24 cellular contexts compared by ENCODE assay signal in the genomic region with DNA sequence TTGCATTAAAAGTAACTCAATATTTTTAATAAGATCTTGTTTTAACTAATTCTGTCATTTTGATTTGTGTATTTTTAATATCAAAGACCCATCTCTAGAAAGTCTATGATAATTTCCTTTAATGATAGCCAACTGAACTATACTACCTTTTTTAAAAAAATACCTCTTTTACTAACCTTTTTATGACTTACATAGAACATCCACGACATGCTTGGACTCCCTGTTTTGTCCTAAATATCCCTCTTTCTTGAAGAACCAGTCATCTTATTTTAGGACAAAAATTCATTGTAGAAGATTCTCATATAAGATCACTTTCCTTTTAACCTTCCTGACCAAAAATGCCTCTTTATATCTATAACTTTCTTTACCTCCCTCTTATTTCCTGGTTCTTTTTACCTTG.
DNase-seq lines count a peak whose midpoint lies in the region; FAIRE-seq and TF ChIP-seq lines count a peak whose summit lies in the region.
"Had no signal": no experiment of that assay in that cellular context is flagged by ENCODE, and none has a peak within 500 bp of the region (broad histone marks: within the 10 kb centered on the region; RNA-seq: fewer than 3 reads in every experiment).

No MANE protein-coding gene starts in this region.

- peak; percentile 19 for DNase-seq in Caki2 (ENCODE audit: low read depth)
- DNase-seq in Jurkat, Clone E6-1 (ENCODE audit: low read depth, low spot score), result peak; percentile 35
- DNase-seq in RPMI8226, result peak; percentile 7
- DNase-seq in frontal cortex (ENCODE audit: low spot score in 2 of 2), result no peak
- DNase-seq in AG08396 (ENCODE audit: low spot score), result no peak
- no peak for DNase-seq in spleen
- DNase-seq in immature natural killer cell, result no peak
- DNase-seq in kidney, result no peak
- DNase-seq: activated CD4-positive, CD25-positive, alpha-beta regulatory T cell; activated CD8-positive, alpha-beta T cell treated with anti-CD3 and anti-CD28 coated beads for 36 hours; activated naive CD4-positive, alpha-beta T cell; amniotic stem cell; CD8-positive, alpha-beta T cell; left colon; NCI-H774; nephron progenitor cell; Peyer's patch; stimulated activated CD4-positive, alpha-beta T cell treated with anti-CD3 and anti-CD28 coated beads, Interleukin-1b, Interleukin-23, amount 100 ng/mL, for 48 hours; stimulated activated naive CD4-positive, alpha-beta T cell; tibial artery had no signal

- H3K4me1 ChIP-seq in spleen (no peaks in the 10 kb centered on the region), kidney (ENCODE audit: control insufficient read depth in 1 of 2, insufficient read depth in 1 of 2, low read depth in 1 of 2, low read length in 2 of 2) (no peaks in the 10 kb centered on the region)
- H3K4me1 ChIP-seq: foreskin keratinocyte, HAP-1, Peyer's patch, tibial artery had no signal

- H3K4me3 ChIP-seq in Jurkat, Clone E6-1 (ENCODE audit: low read length), result no peak overlapping the region
- H3K4me3 ChIP-seq in spleen, result no peak overlapping the region
- no peak overlapping the region for H3K4me3 ChIP-seq in kidney (ENCODE audit: low read length in 2 of 2)
- H3K4me3 ChIP-seq: HAP-1, Peyer's patch, SK-N-MC, tibial artery had no signal

- H3K36me3 ChIP-seq in spleen (no peaks in the 10 kb centered on the region), kidney (ENCODE audit: control insufficient read depth in 1 of 2, insufficient read depth in 2 of 2, low read length in 2 of 2) (no peaks in the 10 kb centered on the region)
- H3K36me3 ChIP-seq: HAP-1, Peyer's patch, tibial artery had no signal

- FAIRE-seq in frontal cortex (lab: Jason Lieb, UNC) (peak; percentile 48), kidney (lab: Jason Lieb, UNC) (no peak)

- no peak overlapping the region for H3K9ac ChIP-seq in kidney (ENCODE audit: low read length in 2 of 2)

- WGBS in spleen, 5 donors, result 19 to 50% (median 34%) methylated on average over 1 of the region's 1 CpG

- no peaks in the 10 kb centered on the region for H3K36me3 Mint-ChIP-seq in immature natural killer cell
- H3K36me3 Mint-ChIP-seq: CD8-positive, alpha-beta T cell had no signal

- no peaks in the 10 kb centered on the region for H3K27me3 ChIP-seq in spleen (replicated peaks in 1 of 7)
- H3K27me3 ChIP-seq: foreskin keratinocyte, Peyer's patch, tibial artery had no signal

- H3K9me3 ChIP-seq in spleen, result peaks cover 0 to 59% (median 47%) of the 10 kb centered on the region in 8 donors
- peaks cover 0 to 7% of the 10 kb centered on the region in 2 donors for H3K9me3 ChIP-seq in kidney (ENCODE audit: control insufficient read depth in 1 of 2, low read length in 2 of 2)

- in situ Hi-C loops in Caki2 (cut with HindIII; ENCODE audit: low pct_unique_long_range_greater_than_20kb, low sequenced_read_pairs), result no loop called here

- peaks cover 3 to 27% (median 13%) of the 10 kb centered on the region in 6 donors for H3K9me3 Mint-ChIP-seq in immature natural killer cell

- no peak overlapping the region for H3K27ac Mint-ChIP-seq in immature natural killer cell
- H3K27ac Mint-ChIP-seq: activated CD8-positive, alpha-beta T cell treated with anti-CD3 and anti-CD28 coated beads for 36 hours; CD8-positive, alpha-beta T cell; nephron progenitor cell; progenitor cell of endocrine pancreas had no signal

- TF ChIP-seq CTCF in spleen (IDR thresholded peaks at IDR 0.05 in 8 of 11, conservative IDR thresholded peaks at IDR 0.05 in 3 of 11) (no peak), kidney (IDR thresholded peaks at IDR 0.05; ENCODE audit: borderline replicate concordance, extremely low read depth, insufficient read depth) (no peak)

- intact Hi-C loops in spleen (cut with DNase I; ENCODE audit: low total_unique reads), result no loop called here
- intact Hi-C loops in kidney (cut with DNase I), result no loop called here

- H3K4me3 Mint-ChIP-seq in immature natural killer cell, result no peak overlapping the region
- H3K4me3 Mint-ChIP-seq: activated CD8-positive, alpha-beta T cell treated with anti-CD3 and anti-CD28 coated beads for 36 hours; CD8-positive, alpha-beta T cell; nephron progenitor cell had no signal

- no peaks in the 10 kb centered on the region for H3K4me1 Mint-ChIP-seq in immature natural killer cell

- no peak for TF ChIP-seq POLR2A in spleen (IDR thresholded peaks at IDR 0.05)

- H3K27ac ChIP-seq in spleen (no peak overlapping the region), kidney (ENCODE audit: low read depth in 2 of 2, low read length in 2 of 2) (no peak overlapping the region)
- H3K27ac ChIP-seq: foreskin keratinocyte, Peyer's patch, SK-N-MC, tibial artery had no signal

- H3K27me3 Mint-ChIP-seq in immature natural killer cell (ENCODE audit: low read depth in 3 of 3), result no peaks in the 10 kb centered on the region
- H3K27me3 Mint-ChIP-seq: activated CD8-positive, alpha-beta T cell treated with anti-CD3 and anti-CD28 coated beads for 36 hours; progenitor cell of endocrine pancreas had no signal

Comparison
In these comparisons a context has a peak if more than half of its experiments do, and no peak if none do; other contexts are left out.
1. DNase-seq: peak in Caki2 (single experiment), Jurkat, Clone E6-1 (single experiment) and RPMI8226 (single experiment); none in frontal cortex (0 of 2), AG08396 (single experiment), spleen (single experiment), immature natural killer cell (0 of 3) and kidney (single experiment).